Comparison of ENCODE assay signal across 7 cellular contexts in the genomic region with DNA sequence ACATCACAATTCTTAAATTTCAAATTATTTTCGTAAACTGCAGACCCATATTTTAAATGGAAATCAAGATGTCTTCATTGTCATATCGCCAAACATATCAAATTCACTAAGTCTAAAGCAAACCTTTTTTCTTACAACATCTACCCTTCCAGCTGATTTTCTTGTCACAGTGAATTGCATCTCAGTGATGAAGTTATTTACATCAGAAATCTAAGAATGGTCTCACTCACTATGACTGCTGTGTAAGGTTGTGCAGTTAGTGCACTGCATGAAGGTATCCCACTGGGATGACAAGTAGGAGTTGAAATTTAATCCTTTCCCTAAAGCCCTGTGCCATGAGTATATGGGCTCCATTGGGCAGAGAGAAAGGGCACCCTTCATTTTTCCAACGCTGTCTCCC.
"Had no signal": no experiment of that assay in that cellular context is flagged by ENCODE, and none has a peak within 500 bp of the region (broad histone marks: within the 10 kb centered on the region; RNA-seq: fewer than 3 reads in every experiment).

No MANE protein-coding gene starts in this region.

- DNase-seq: GM23248, GOT3, H7, HFFc6, IMR-90 had no signal

- ATAC-seq: HCT116, K562 had no signal
